ENCODE assay signal across 8 cellular contexts in the genomic region with DNA sequence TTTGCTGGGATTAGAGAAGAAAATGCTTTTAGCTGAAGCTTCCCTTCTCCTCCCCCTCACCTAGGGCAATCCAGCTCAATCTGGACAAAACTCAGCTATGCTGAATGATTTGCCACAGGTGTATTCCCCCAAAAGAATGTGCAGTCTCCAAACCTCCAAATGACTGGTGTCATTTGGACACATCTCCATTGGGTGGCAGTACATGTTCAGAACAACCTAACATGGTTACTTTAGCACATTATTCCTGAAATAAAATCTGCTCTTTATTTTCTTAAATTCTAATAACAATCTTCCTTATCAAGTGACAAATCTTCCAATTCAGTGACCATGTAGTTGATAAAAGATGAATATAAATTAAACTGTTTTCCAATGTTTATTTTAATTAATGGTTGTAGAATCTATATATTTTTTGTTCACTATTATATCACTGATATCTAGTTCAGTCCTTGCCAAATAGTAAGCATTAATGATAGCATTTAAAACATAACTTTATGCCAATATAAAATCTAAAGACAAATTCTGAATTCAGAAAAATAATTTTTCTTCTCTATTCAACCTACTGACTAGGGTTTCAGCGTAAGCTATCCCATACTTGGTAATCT.
DNase-seq lines count a peak whose midpoint lies in the region; ATAC-seq and TF ChIP-seq lines count a peak whose summit lies in the region.

No MANE protein-coding gene starts in this region.

- no peaks in the 10 kb centered on the region for H4K20me1 ChIP-seq in SU-DHL-6 (ENCODE audit: low read depth, low read length)

- H3K27ac ChIP-seq in HL-60 (replicated peaks) (no peak overlapping the region), SU-DHL-6 (ENCODE audit: low read depth, low read length) (no peak overlapping the region), suprapubic skin (no peak overlapping the region)

- no peak for TF ChIP-seq EP300 in suprapubic skin (IDR thresholded peaks at IDR 0.05)

- H3K79me2 ChIP-seq in SU-DHL-6 (ENCODE audit: insufficient read depth, low read length), result no peaks in the 10 kb centered on the region

- intact Hi-C loops in activated CD4-positive, alpha-beta T cell treated with anti-CD3 and anti-CD28 coated beads for 36 hours (cut with DNase I, micrococcal nuclease), result loop anchor here (1.0 to 5.0 kb wide), 4 partner anchors 256 to 1058 kb away; no protein-coding TSS in a partner anchor

- H3K4me1 ChIP-seq in suprapubic skin, result peaks cover 25% of the 10 kb centered on the region

- peaks cover 7% of the 10 kb centered on the region for H3K27me3 Mint-ChIP-seq in activated CD4-positive, alpha-beta T cell treated with anti-CD3 and anti-CD28 coated beads for 36 hours

- no peaks in the 10 kb centered on the region for H3K36me3 Mint-ChIP-seq in activated CD4-positive, alpha-beta T cell treated with anti-CD3 and anti-CD28 coated beads for 36 hours (ENCODE audit: low read depth)

- H3K4me2 ChIP-seq in SU-DHL-6 (ENCODE audit: low read depth, low read length, poor library complexity, severe bottlenecking), result no peak overlapping the region

- no peak for TF ChIP-seq POLR2A in suprapubic skin (IDR thresholded peaks at IDR 0.05)

- CTCF ChIA-PET in activated CD4-positive, alpha-beta T cell treated with anti-CD3 and anti-CD28 coated beads for 36 hours (lab: Charles Lee), result interaction anchor here (0.5 to 2.4 kb wide), 5 partner anchors 15 to 1064 kb away, joined by 3 to 12 read pairs (median 4); no protein-coding TSS in a partner anchor

- H3K36me3 ChIP-seq in SU-DHL-6 (ENCODE audit: low read length) (no peaks in the 10 kb centered on the region), suprapubic skin (no peaks in the 10 kb centered on the region)

- H3K9me3 ChIP-seq in SU-DHL-6 (ENCODE audit: insufficient read depth, low read length) (no peaks in the 10 kb centered on the region), suprapubic skin (no peaks in the 10 kb centered on the region)

- no peak overlapping the region for H3K9ac ChIP-seq in SU-DHL-6 (ENCODE audit: low read length)

- H3K9me2 ChIP-seq in SU-DHL-6 (replicated peaks; ENCODE audit: insufficient read depth, low read length), result no peaks in the 10 kb centered on the region

- H3F3A ChIP-seq in SU-DHL-6 (ENCODE audit: insufficient read depth), result no peaks in the 10 kb centered on the region

- no peak for ATAC-seq in activated CD4-positive, alpha-beta T cell treated with anti-CD3 and anti-CD28 coated beads for 36 hours
- ATAC-seq in HG02870 (IDR thresholded peaks at IDR 0.05; ENCODE audit: unreplicated experiment), result no peak

- DNase-seq in activated CD4-positive, alpha-beta T cell treated with anti-CD3 and anti-CD28 coated beads for 36 hours, result peak; percentile 16
- DNase-seq in activated CD4-positive, alpha-beta T cell treated with anti-CD3 and anti-CD28 coated beads, Interleukin-2, amount 50 U/mL, for 4 hours, result no peak
- no peak for DNase-seq in HL-60 (ENCODE audit: low read depth in 1 of 2, low spot score in 1 of 2)
- DNase-seq in globus pallidus (ENCODE audit: low spot score), result peak; percentile 4
- DNase-seq in suprapubic skin (ENCODE audit: low spot score in 2 of 2), result no peak
- no peak for DNase-seq in SKM-1 treated with dmso at 0.1 percent for 144 hours (lab: John Stamatoyannopoulos, UW; ENCODE audit: unreplicated experiment)

- TF ChIP-seq CTCF in HL-60 (IDR thresholded peaks at IDR 0.05; ENCODE audit: insufficient read depth, low read length), result peak; percentile 21
- TF ChIP-seq CTCF in SU-DHL-6 (IDR thresholded peaks at IDR 0.05; ENCODE audit: insufficient read depth, low read length, poor library complexity, severe bottlenecking), result peak; percentile 46
- TF ChIP-seq CTCF in suprapubic skin (IDR thresholded peaks at IDR 0.05), result peak; percentile 40 to 55

- 76% methylated on average over 1 of the region's 1 CpG for WGBS in suprapubic skin

- POLR2A ChIA-PET in activated CD4-positive, alpha-beta T cell treated with anti-CD3 and anti-CD28 coated beads for 36 hours (lab: Charles Lee), result interaction anchor here (0.6 kb wide), 1 partner anchor 343 kb away, joined by 3 read pairs; no protein-coding TSS in a partner anchor

- H3K4me3 ChIP-seq in HL-60 (replicated peaks; ENCODE audit: insufficient read depth, low read length) (no peak overlapping the region), SU-DHL-6 (ENCODE audit: insufficient read depth, low read length, poor library complexity, severe bottlenecking) (no peak overlapping the region), suprapubic skin (no peak overlapping the region)

- H3K4me1 Mint-ChIP-seq in activated CD4-positive, alpha-beta T cell treated with anti-CD3 and anti-CD28 coated beads for 36 hours, result no peaks in the 10 kb centered on the region

- H2AFZ ChIP-seq in SU-DHL-6 (ENCODE audit: low read depth, low read length, severe bottlenecking), result no peak overlapping the region

- no peak overlapping the region for H3K27ac Mint-ChIP-seq in activated CD4-positive, alpha-beta T cell treated with anti-CD3 and anti-CD28 coated beads for 36 hours

- H3K27me3 ChIP-seq in HL-60 (ENCODE audit: insufficient read depth, poor library complexity, severe bottlenecking) (peaks cover 2% of the 10 kb centered on the region), SU-DHL-6 (ENCODE audit: low read length) (no peaks in the 10 kb centered on the region), suprapubic skin (no peaks in the 10 kb centered on the region)

- no peak overlapping the region for H3K4me3 Mint-ChIP-seq in activated CD4-positive, alpha-beta T cell treated with anti-CD3 and anti-CD28 coated beads for 36 hours

- H3K9me3 Mint-ChIP-seq in activated CD4-positive, alpha-beta T cell treated with anti-CD3 and anti-CD28 coated beads for 36 hours (ENCODE audit: low read depth), result no peaks in the 10 kb centered on the region

Comparison
In these comparisons a context has a peak if more than half of its experiments do, and no peak if none do; other contexts are left out.
1. DNase-seq: peak in activated CD4-positive, alpha-beta T cell treated with anti-CD3 and anti-CD28 coated beads for 36 hours (single experiment) and globus pallidus (single experiment); none in activated CD4-positive, alpha-beta T cell treated with anti-CD3 and anti-CD28 coated beads, Interleukin-2, amount 50 U/mL, for 4 hours (0 of 2), HL-60 (0 of 2), suprapubic skin (0 of 2) and SKM-1 treated with dmso at 0.1 percent for 144 hours (single experiment).
2. Peak in every context shown above with its lines, with median percentiles within 50 percentile points of each other: CTCF ChIP-seq.